In genomic region chr2:190842606-190843104, GRCh38 we compare ENCODE assay signal across 13 cellular contexts.
"Had no signal": no experiment of that assay in that cellular context is flagged by ENCODE, and none has a peak within 500 bp of the region (broad histone marks: within the 10 kb centered on the region; RNA-seq: fewer than 3 reads in every experiment).

No MANE protein-coding gene starts in this region.

- H3K27me3 ChIP-seq: transverse colon had no signal

- H3K9me3 Mint-ChIP-seq: activated CD4-positive, alpha-beta memory T cell treated with anti-CD3 and anti-CD28 coated beads, Interleukin-2, amount 10 ng/mL, durations not matched to agents 7 days and 5 days; activated T-helper 2 cell treated with anti-CD3 and anti-CD28 coated beads, Interferon-gamma antibody, Interleukin-2, Interleukin-4, amounts not matched to agents 10 μg/mL and 5 μg/mL and 100 μg/mL, durations not matched to agents 14 hours and 24 hours and 36 hours; dendritic cell treated with granulocyte-macrophage colony-stimulating factor and Interleukin-4, amounts not matched to agents 40 ng/mL and 50 ng/mL, for 4 days; endodermal cell; naive B cell had no signal

- H3K36me3 ChIP-seq: lower lobe of right lung, transverse colon had no signal

- H3K4me3 ChIP-seq: lower lobe of right lung, skin epidermis, transverse colon had no signal

- DNase-seq: activated CD4-positive, alpha-beta memory T cell treated with anti-CD3 and anti-CD28 coated beads, Interleukin-2, amount 10 ng/mL, durations not matched to agents 7 days and 5 days; activated CD4-positive, alpha-beta T cell treated with anti-CD3 and anti-CD28 coated beads for 1 hour; activated CD8-positive, alpha-beta memory T cell treated with anti-CD3 and anti-CD28 coated beads, Interleukin-2, amount 50 U/mL, for 48 hours; endodermal cell; lower lobe of right lung; naive B cell; posterior cingulate gyrus; T1000; transverse colon had no signal

- H3K4me1 Mint-ChIP-seq: naive B cell had no signal

- H3K9me3 ChIP-seq: lower lobe of right lung, transverse colon had no signal

- H3K4me1 ChIP-seq: transverse colon had no signal

- H3K27ac ChIP-seq: lower lobe of right lung, skin epidermis, transverse colon had no signal

- ATAC-seq: lower lobe of right lung had no signal

- H3K27me3 Mint-ChIP-seq: activated CD4-positive, alpha-beta memory T cell treated with anti-CD3 and anti-CD28 coated beads, Interleukin-2, amount 10 ng/mL, durations not matched to agents 7 days and 5 days; activated naive CD8-positive, alpha-beta T cell; dendritic cell treated with granulocyte-macrophage colony-stimulating factor and Interleukin-4, amounts not matched to agents 40 ng/mL and 50 ng/mL, for 4 days; naive B cell had no signal

- H3K27ac Mint-ChIP-seq: activated CD4-positive, alpha-beta memory T cell treated with anti-CD3 and anti-CD28 coated beads, Interleukin-2, amount 10 ng/mL, durations not matched to agents 7 days and 5 days; dendritic cell treated with granulocyte-macrophage colony-stimulating factor and Interleukin-4, amounts not matched to agents 40 ng/mL and 50 ng/mL, for 4 days; endodermal cell had no signal

- H3K4me3 Mint-ChIP-seq: activated CD4-positive, alpha-beta memory T cell treated with anti-CD3 and anti-CD28 coated beads, Interleukin-2, amount 10 ng/mL, durations not matched to agents 7 days and 5 days; activated naive CD8-positive, alpha-beta T cell; dendritic cell treated with granulocyte-macrophage colony-stimulating factor and Interleukin-4, amounts not matched to agents 40 ng/mL and 50 ng/mL, for 4 days; endodermal cell; naive B cell had no signal
